ENCODE assay signal across 1 cellular context in the genomic region with DNA sequence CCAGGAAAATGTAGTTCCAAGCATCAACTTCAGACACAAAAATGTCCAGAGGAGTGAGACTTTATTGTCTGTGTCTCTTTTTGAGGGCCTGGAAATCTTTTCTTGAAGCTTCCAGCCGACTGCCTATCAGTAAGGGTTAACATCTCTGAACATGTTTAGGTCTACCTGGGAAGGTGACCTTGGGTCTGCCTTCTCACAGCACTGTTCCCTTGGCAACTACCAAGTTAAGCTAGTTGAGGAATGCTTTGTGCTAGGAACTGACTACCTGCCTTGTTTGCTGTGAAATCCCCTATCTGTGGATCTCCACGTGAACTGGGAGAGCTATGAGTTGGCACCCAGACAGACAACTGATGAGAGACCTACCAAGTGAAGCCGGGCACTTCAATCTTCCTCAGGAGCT.
TF ChIP-seq lines count a peak whose summit lies in the region.

No MANE protein-coding gene starts in this region.

TF ChIP-seq in H1, 55 proteins besides CTCF, POLR2A, EP300 and RAD21 (continued from another document):
- TF ChIP-seq TAF1 (IDR thresholded peaks at IDR 0.05; ENCODE audit: low read depth, low read length) (no peak), SP1 (IDR thresholded peaks at IDR 0.05; ENCODE audit: low read depth, low read length) (no peak), CBX8 (IDR thresholded peaks at IDR 0.05; ENCODE audit: borderline replicate concordance, low read depth, low read length) (no peak), TAF7 (optimal IDR thresholded peaks at IDR 0.05; ENCODE audit: borderline replicate concordance, low read depth, low read length) (no peak), YY1 (IDR thresholded peaks at IDR 0.05; ENCODE audit: low read depth, low read length) (no peak), PHF8 (conservative IDR thresholded peaks at IDR 0.05; ENCODE audit: low read depth, low read length) (no peak), SP4 (IDR thresholded peaks at IDR 0.05; ENCODE audit: low read length) (no peak), MAFK (IDR thresholded peaks at IDR 0.05; ENCODE audit: low read depth, low read length) (no peak), RFX5 (IDR thresholded peaks at IDR 0.05; ENCODE audit: borderline replicate concordance, low read depth, low read length) (no peak), GABPA (IDR thresholded peaks at IDR 0.05; ENCODE audit: borderline replicate concordance, insufficient read depth, low read length) (no peak), BRCA1 (IDR thresholded peaks at IDR 0.05; ENCODE audit: low read depth, low read length) (no peak), POLR2AphosphoS5 (IDR thresholded peaks at IDR 0.05; ENCODE audit: low read depth, low read length) (no peak)
